2 cellular contexts compared by ENCODE assay signal in the genomic region with DNA sequence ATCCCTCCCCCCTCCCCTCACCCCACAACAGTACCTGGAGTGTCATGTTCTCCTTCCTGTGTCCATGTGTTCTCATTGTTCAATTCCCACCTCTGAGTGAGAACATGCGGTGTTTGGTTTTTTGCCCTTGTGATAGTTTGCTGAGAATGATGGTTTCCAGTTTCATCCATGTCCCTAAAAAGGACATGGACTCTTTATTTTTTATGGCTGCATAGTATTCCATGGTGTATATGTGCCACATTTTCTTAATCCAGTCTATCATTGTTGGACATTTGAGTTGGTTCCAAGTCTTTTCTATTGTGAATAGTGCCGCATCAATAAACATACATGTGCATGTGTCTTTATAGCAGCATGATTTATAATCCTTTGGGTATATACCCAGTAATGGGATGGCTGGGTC. TPM values are rescaled to one million over a fixed set of nuclear protein-coding genes. Genes with fewer than 3 reads are reported as not detected.
DNase-seq lines count a peak whose midpoint lies in the region; ATAC-seq, FAIRE-seq and TF ChIP-seq lines count a peak whose summit lies in the region.
"Not testable (repeated sequence)": the region's sequence is repeated elsewhere in the genome, so short reads cannot be mapped to it uniquely, and the experiment has no call there.

No MANE protein-coding gene starts in this region.

- not testable (repeated sequence) for FAIRE-seq in K562 (lab: Jason Lieb, UNC)

- H3K79me2 ChIP-seq in K562 (ENCODE audit: control insufficient read depth, insufficient read depth, low read length): not testable (repeated sequence)

- H3K36me3 ChIP-seq in HEK293 (ENCODE audit: control insufficient read depth in 2 of 2, insufficient read depth in 1 of 2, low read length in 2 of 2) (peaks cover 42 to 76% of the 10 kb centered on the region in 2 experiments), K562 (ENCODE audit: control insufficient read depth, insufficient read depth, low read length) (peaks cover 67% of the 10 kb centered on the region)

- not testable (repeated sequence) for H3K4me2 ChIP-seq in K562 (ENCODE audit: insufficient read depth, low read length)

- not testable (repeated sequence) for TF ChIP-seq EP300 in K562 (IDR thresholded peaks at IDR 0.05; ENCODE audit: low read length)

- TF ChIP-seq CTCF in HEK293 (tag by site-specific recombination; IDR thresholded peaks at IDR 0.05); K562 (IDR thresholded peaks at IDR 0.05 in 2 of 3, conservative IDR thresholded peaks at IDR 0.05 in 1 of 3; ENCODE audit: insufficient read depth in 2 of 3, low read depth in 1 of 3, low read length in 3 of 3): not testable (repeated sequence)

- not testable (repeated sequence) for H3K9ac ChIP-seq in K562 (ENCODE audit: insufficient read depth in 1 of 2, low read depth in 2 of 2, low read length in 2 of 2)

- CTCF ChIA-PET in HEK293 (lab: Yijun Ruan, JAX): interaction anchor here (0.5 kb wide), 1 partner anchor 141 kb away, joined by 4 read pairs; the partner anchor contains the start of gene NME1
- CTCF ChIA-PET in K562 (lab: Yijun Ruan, JAX; ENCODE audit: low intra/inter-chr PET ratio): not testable (repeated sequence)

- not testable (repeated sequence) for TF ChIP-seq POLR2A in K562 (conservative IDR thresholded peaks at IDR 0.05)

- not testable (repeated sequence) for H3K4me3 ChIP-seq in HEK293 (ENCODE audit: low read depth, low read length); K562

- H2AFZ ChIP-seq in K562 (ENCODE audit: low read depth, low read length): not testable (repeated sequence)

- H3K9me3 ChIP-seq in HEK293 (ENCODE audit: control insufficient read depth, insufficient read depth, low read depth, low read length); K562 (replicated peaks; ENCODE audit: control insufficient read depth, insufficient read depth, low read depth, low read length): not testable (repeated sequence)

- ATAC-seq in K562: not testable (repeated sequence)

- H3K27ac ChIP-seq in HEK293 (ENCODE audit: extremely low read depth, low read depth, low read length); K562 (ENCODE audit: extremely low read depth, low read depth, low read length): not testable (repeated sequence)

- not testable (repeated sequence) for H4K20me1 ChIP-seq in K562 (replicated peaks; ENCODE audit: control insufficient read depth, insufficient read depth, low read length)

- H3K4me1 ChIP-seq in HEK293 (ENCODE audit: control insufficient read depth, insufficient read depth, low read length); K562 (replicated peaks in 1 of 2; ENCODE audit: control insufficient read depth in 2 of 2, insufficient read depth in 2 of 2, low read length in 2 of 2): not testable (repeated sequence)

- H3K27me3 ChIP-seq in K562 (ENCODE audit: control insufficient read depth in 2 of 2, insufficient read depth in 2 of 2, low read length in 2 of 2): not testable (repeated sequence)

- POLR2A ChIA-PET in HEK293 (lab: Yijun Ruan, JAX); K562 (lab: Yijun Ruan, JAX): not testable (repeated sequence)

- 100% methylated on average over 2 of the region's 2 CpGs for WGBS in K562 (ENCODE audit: insufficient coverage, low coverage, missing lambda C conversion rate)

- not testable (repeated sequence) for H3K9me1 ChIP-seq in K562 (ENCODE audit: control insufficient read depth, insufficient read depth, low read length)

- intact Hi-C loops in K562 (cut with micrococcal nuclease): not testable (repeated sequence)

- not testable (repeated sequence) for TF ChIP-seq RAD21 in K562 (CRISPR knock-in tag; conservative IDR thresholded peaks at IDR 0.05 in 1 of 2, IDR thresholded peaks at IDR 0.05 in 1 of 2)

- not testable (repeated sequence) for BruUV-seq in K562 (replicated peaks; lab: Mats Ljungman, UMichigan)

- in situ Hi-C loops in K562 (cut with MboI): not testable (repeated sequence)

- not testable (repeated sequence) for DNase-seq in K562 (ENCODE audit: extremely low read depth in 1 of 4, low spot score in 3 of 4)

TF ChIP-seq in HEK293, 187 proteins besides CTCF, POLR2A, EP300 and RAD21:
- peak; percentile 93 for TF ChIP-seq ZNF146 (tag by site-specific recombination; IDR thresholded peaks at IDR 0.05)

TF ChIP-seq in K562, 482 proteins besides CTCF, POLR2A, EP300 and RAD21:
- TF ChIP-seq ZNF146 (CRISPR knock-in tag; IDR thresholded peaks at IDR 0.05; ENCODE audit: unreplicated experiment): peak; percentile 33

RNA-seq across cellular contexts. Expression of gene UTP18, which starts 34.0 kb away (rescaled TPM):
- total RNA-seq in K562 (2011; cell fraction: chromatin; rRNA removed; ENCODE audit: low replicate concordance): 12.6 and 45.1 TPM in 2 replicates
- 9.2 and 12.0 TPM in 2 replicates for total RNA-seq in K562 (2011; cell fraction: nucleolus; rRNA removed)
- 18.6 and 20.9 TPM in 2 replicates for total RNA-seq in K562 (2011; cell fraction: nucleoplasm; rRNA removed)
- total RNA-seq in K562 (2014; rRNA removed) (66.7 and 72.3 TPM in 2 replicates), K562 (2014; rRNA removed; fragmentation: Illumina TruSeq; extraction: Trizol) (99.2 and 108 TPM in 2 replicates), K562 (2015; rRNA removed; fragmentation: Illumina TruSeq; extraction: Trizol) (84.1 and 84.4 TPM in 2 replicates), K562 (2021) (72.0 and 79.8 TPM in 2 replicates)
- polyA plus RNA-seq in K562 (2011; rRNA removed) (48.8 and 72.9 TPM in 2 replicates), K562 (2014; fragmentation: Illumina TruSeq; extraction: Trizol) (57.5 and 63.1 TPM in 2 replicates), K562 (2014; fragmentation: Nextera tagmentation; extraction: Ambion mirVana) (10 to 100 TPM; 31.1 to 31.4 TPM), K562 (2014; rRNA removed) (65.0 and 65.7 TPM in 2 replicates)
- polyA plus RNA-seq in K562 (2011; cell fraction: cytosol; rRNA removed): 11.1 and 18.4 TPM in 2 replicates
- polyA plus RNA-seq in K562 (2011; cell fraction: nucleus; rRNA removed): 13.8 and 23.0 TPM in 2 replicates
- 48.6 and 62.6 TPM in 2 replicates for polyA plus RNA-seq in K562 (2012)
- 42.5 and 44.3 TPM in 2 replicates for polyA minus RNA-seq in K562 (2011; rRNA and poly(A)+ RNA removed)
- 15.7 and 25.7 TPM in 2 replicates for polyA minus RNA-seq in K562 (2011; cell fraction: cytosol; rRNA and poly(A)+ RNA removed)
- polyA minus RNA-seq in K562 (2011; cell fraction: nucleus; rRNA and poly(A)+ RNA removed): 10.1 and 19.7 TPM in 2 replicates

RNA-seq across cellular contexts. Expression of gene MBTD1, which starts 34.5 kb away (rescaled TPM):
- total RNA-seq in K562 (2011; cell fraction: chromatin; rRNA removed; ENCODE audit: low replicate concordance): 30.7 and 89.6 TPM in 2 replicates
- 16.0 and 22.6 TPM in 2 replicates for total RNA-seq in K562 (2011; cell fraction: nucleolus; rRNA removed)
- 44.5 and 76.7 TPM in 2 replicates for total RNA-seq in K562 (2011; cell fraction: nucleoplasm; rRNA removed)
- total RNA-seq in K562 (2014; rRNA removed) (9.5 and 11.0 TPM in 2 replicates), K562 (2014; rRNA removed; fragmentation: Illumina TruSeq; extraction: Trizol) (16.4 and 18.8 TPM in 2 replicates), K562 (2015; rRNA removed; fragmentation: Illumina TruSeq; extraction: Trizol) (11.7 and 12.4 TPM in 2 replicates), K562 (2021) (16.0 and 16.8 TPM in 2 replicates)
- polyA plus RNA-seq in K562 (2011; rRNA removed) (19.2 and 26.3 TPM in 2 replicates), K562 (2014; fragmentation: Illumina TruSeq; extraction: Trizol) (16.3 and 17.0 TPM in 2 replicates), K562 (2014; fragmentation: Nextera tagmentation; extraction: Ambion mirVana) (1 to 10 TPM; 2.1 to 2.8 TPM), K562 (2014; rRNA removed) (13.3 and 15.6 TPM in 2 replicates)
- 3.6 and 8.7 TPM in 2 replicates for polyA plus RNA-seq in K562 (2011; cell fraction: cytosol; rRNA removed)
- 15.2 and 20.2 TPM in 2 replicates for polyA plus RNA-seq in K562 (2011; cell fraction: nucleus; rRNA removed)
- 10.3 and 12.2 TPM in 2 replicates for polyA plus RNA-seq in K562 (2012)
- polyA minus RNA-seq in K562 (2011; rRNA and poly(A)+ RNA removed): 36.5 and 43.2 TPM in 2 replicates
- polyA minus RNA-seq in K562 (2011; cell fraction: cytosol; rRNA and poly(A)+ RNA removed): 9.4 and 10.2 TPM in 2 replicates
- 23.3 and 40.5 TPM in 2 replicates for polyA minus RNA-seq in K562 (2011; cell fraction: nucleus; rRNA and poly(A)+ RNA removed)
